ENCODE assay signal across 30 cellular contexts in the genomic region with DNA sequence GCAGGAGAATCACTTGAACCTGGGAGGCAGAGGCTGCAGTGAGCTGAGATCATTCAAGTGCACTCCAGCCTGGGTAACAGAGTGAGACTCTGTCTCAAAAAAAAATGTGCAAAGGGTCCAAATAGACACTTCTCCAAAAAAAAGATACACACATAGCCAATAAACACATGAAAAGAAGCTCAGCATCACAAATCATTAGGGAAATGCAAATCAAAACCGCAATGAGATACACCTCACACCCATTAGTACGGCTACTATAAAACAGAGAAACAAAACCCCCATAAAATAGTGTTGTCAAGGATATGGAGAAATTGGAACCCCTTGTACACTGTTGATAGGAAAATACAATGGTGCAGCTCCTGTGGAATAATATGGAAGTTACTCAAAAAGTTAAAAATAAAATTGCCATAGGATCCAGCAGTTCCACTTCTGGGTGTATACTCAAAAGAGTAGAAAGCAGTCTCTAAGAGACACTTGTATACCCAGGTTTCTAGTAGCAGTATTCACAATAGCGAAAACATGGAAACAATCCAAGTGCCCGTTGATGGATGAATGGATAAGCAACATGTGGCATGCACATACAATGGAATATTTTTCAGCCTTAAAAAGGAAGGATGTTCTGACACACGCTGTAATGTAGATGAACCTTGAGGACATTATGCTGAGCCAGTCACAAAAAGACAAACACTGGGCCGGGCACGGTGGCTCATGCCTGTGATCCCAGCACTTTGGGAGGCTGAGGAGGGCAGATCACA. TPM values are rescaled to one million over a fixed set of nuclear protein-coding genes. Genes with fewer than 3 reads are reported as not detected.
DNase-seq lines count a peak whose midpoint lies in the region; ATAC-seq, FAIRE-seq and TF ChIP-seq lines count a peak whose summit lies in the region.
"Had no signal": no experiment of that assay in that cellular context is flagged by ENCODE, and none has a peak within 500 bp of the region (broad histone marks: within the 10 kb centered on the region; RNA-seq: fewer than 3 reads in every experiment).

No MANE protein-coding gene starts in this region.

- H3K4me1 Mint-ChIP-seq in IgD-negative memory B cell, result peaks cover 21 to 30% (median 28%) of the 10 kb centered on the region in 3 donors
- H3K4me1 Mint-ChIP-seq in T-helper 2 cell treated with Interferon-gamma antibody and Interleukin-4, amounts not matched to agents 5 μg/mL and 100 μg/mL, for 36 hours (ENCODE audit: low read depth), result no peaks in the 10 kb centered on the region
- H3K4me1 Mint-ChIP-seq: activated CD4-positive, alpha-beta memory T cell treated with anti-CD3 and anti-CD28 coated beads, Interleukin-2, amount 10 ng/mL, durations not matched to agents 7 days and 5 days; central memory CD8-positive, alpha-beta T cell; H9; stimulated activated effector memory CD8-positive, alpha-beta T cell treated with anti-CD3 and anti-CD28 coated beads, Interleukin-12 subunit alpha, Interleukin-12 subunit beta, amount 100 ng/mL, for 72 hours had no signal

- in situ Hi-C loops in GM12878 (cut with MboI), result no loop called here

- FAIRE-seq in GM12878 (lab: Jason Lieb, UNC), result no peak
- FAIRE-seq: endometrium had no signal

- TF ChIP-seq EP300 in GM12878 (IDR thresholded peaks at IDR 0.05; ENCODE audit: borderline replicate concordance in 1 of 2, control insufficient read depth in 1 of 2, low read depth in 2 of 2, low read length in 2 of 2), result no peak

- no peaks in the 10 kb centered on the region for H3K27me3 Mint-ChIP-seq in IgD-negative memory B cell
- H3K27me3 Mint-ChIP-seq in T-helper 2 cell treated with Interferon-gamma antibody and Interleukin-4, amounts not matched to agents 5 μg/mL and 100 μg/mL, for 36 hours (ENCODE audit: low read depth), result peaks cover 5% of the 10 kb centered on the region

- H3K4me2 ChIP-seq in GM12878 (ENCODE audit: control insufficient read depth, insufficient read depth), result no peak overlapping the region

- H3K4me3 ChIP-seq in GM12878, result no peak overlapping the region
- H3K4me3 ChIP-seq: adrenal gland; BLaER1 treated with 17β-estradiol and CSF1 and Interleukin-3, amounts not matched to agents 10 nM and 100 nM; dorsolateral prefrontal cortex; esophagus squamous epithelium; lower lobe of right lung; mucosa of descending colon; psoas muscle; sigmoid colon had no signal

- SMC1A ChIA-PET in GM12878 (lab: Charles Lee; ENCODE audit: uncharacterized antibody, unreplicated experiment), result interaction anchor here (0.6 to 1.5 kb wide), 9 partner anchors 11 to 384 kb away, joined by 3 to 7 read pairs (median 3); no protein-coding TSS in a partner anchor

- ATAC-seq in GM12878, result peak; percentile 66
- ATAC-seq in left lobe of liver, result no peak
- ATAC-seq: lower lobe of right lung; mucosa of descending colon; natural killer cell treated with Interleukin-12 subunit alpha and Interleukin-12 subunit beta and Interleukin-15 and Interleukin-18, amount 100 ng/mL, for 72 hours; psoas muscle; stimulated activated effector memory CD8-positive, alpha-beta T cell treated with anti-CD3 and anti-CD28 coated beads, Interleukin-12 subunit alpha, Interleukin-12 subunit beta, amount 100 ng/mL, for 72 hours had no signal

- intact Hi-C loops in GM12878 (cut with micrococcal nuclease; ENCODE audit: unreplicated experiment), result no loop called here

- CTCF ChIA-PET in GM12878 (lab: Yijun Ruan, JAX), result interaction anchor here (0.6 to 3.2 kb wide), 6 partner anchors 16 to 180 kb away, joined by 3 to 14 read pairs (median 3); no protein-coding TSS in a partner anchor

- RAD21 ChIA-PET in GM12878 (lab: Charles Lee; ENCODE audit: unreplicated experiment), result interaction anchor here (0.7 to 1.6 kb wide), 5 partner anchors 9 to 154 kb away, joined by 3 to 6 read pairs (median 5); partner anchors contain the start of gene PPARGC1B

- H3K79me2 ChIP-seq in GM12878 (ENCODE audit: control insufficient read depth, insufficient read depth, low read length), result no peaks in the 10 kb centered on the region

- peak overlapping the region in 2 of 3 donors; percentile 22 to 97 for H3K27ac Mint-ChIP-seq in IgD-negative memory B cell
- no peak overlapping the region for H3K27ac Mint-ChIP-seq in T-helper 2 cell treated with Interferon-gamma antibody and Interleukin-4, amounts not matched to agents 5 μg/mL and 100 μg/mL, for 36 hours
- H3K27ac Mint-ChIP-seq: activated CD4-positive, alpha-beta memory T cell treated with anti-CD3 and anti-CD28 coated beads, Interleukin-2, amount 10 ng/mL, durations not matched to agents 7 days and 5 days; activated T-helper 1 cell treated with anti-CD3 and anti-CD28 coated beads, Interleukin-12 subunit alpha, Interleukin-12 subunit beta, Interleukin-2, Interleukin-4 antibody, amounts not matched to agents 30 ng/mL and 10 ng/mL and 1 ng/mL, durations not matched to agents 14 hours and 24 hours and 36 hours; natural killer cell treated with Interleukin-12 subunit alpha and Interleukin-12 subunit beta and Interleukin-15 and Interleukin-18, amount 100 ng/mL, for 72 hours; stimulated activated effector memory CD8-positive, alpha-beta T cell treated with anti-CD3 and anti-CD28 coated beads, Interleukin-12 subunit alpha, Interleukin-12 subunit beta, amount 100 ng/mL, for 72 hours had no signal

- no peaks in the 10 kb centered on the region for H4K20me1 ChIP-seq in GM12878 (ENCODE audit: control insufficient read depth, insufficient read depth)
- H4K20me1 ChIP-seq: BLaER1 treated with 17β-estradiol and CSF1 and Interleukin-3, amounts not matched to agents 10 nM and 100 nM had no signal

- no peaks in the 10 kb centered on the region for H3K36me3 ChIP-seq in GM12878 (ENCODE audit: control insufficient read depth in 2 of 2, insufficient read depth in 2 of 2, low read length in 1 of 2)
- H3K36me3 ChIP-seq: adrenal gland, esophagus squamous epithelium, lower lobe of right lung, sigmoid colon had no signal

- peaks cover 18% of the 10 kb centered on the region for H3K4me1 ChIP-seq in GM12878 (ENCODE audit: control insufficient read depth, insufficient read depth, low read length)
- H3K4me1 ChIP-seq: adrenal gland, lower lobe of right lung, sigmoid colon had no signal

- H3K4me3 Mint-ChIP-seq in IgD-negative memory B cell, result peak overlapping the region in 3 of 4 donors; percentile 0 to 67 (median 52)
- no peak overlapping the region for H3K4me3 Mint-ChIP-seq in T-helper 2 cell treated with Interferon-gamma antibody and Interleukin-4, amounts not matched to agents 5 μg/mL and 100 μg/mL, for 36 hours
- H3K4me3 Mint-ChIP-seq: activated CD4-positive, alpha-beta memory T cell treated with anti-CD3 and anti-CD28 coated beads, Interleukin-2, amount 10 ng/mL, durations not matched to agents 7 days and 5 days; activated T-helper 1 cell treated with anti-CD3 and anti-CD28 coated beads, Interleukin-12 subunit alpha, Interleukin-12 subunit beta, Interleukin-2, Interleukin-4 antibody, amounts not matched to agents 30 ng/mL and 10 ng/mL and 1 ng/mL, durations not matched to agents 14 hours and 24 hours and 36 hours; central memory CD8-positive, alpha-beta T cell; H9; natural killer cell treated with Interleukin-12 subunit alpha and Interleukin-12 subunit beta and Interleukin-15 and Interleukin-18, amount 100 ng/mL, for 72 hours; stimulated activated effector memory CD8-positive, alpha-beta T cell treated with anti-CD3 and anti-CD28 coated beads, Interleukin-12 subunit alpha, Interleukin-12 subunit beta, amount 100 ng/mL, for 72 hours had no signal

- H3K9me3 Mint-ChIP-seq in IgD-negative memory B cell, result peaks cover 0 to 8% (median 4%) of the 10 kb centered on the region in 3 donors
- peaks cover 4% of the 10 kb centered on the region for H3K9me3 Mint-ChIP-seq in T-helper 2 cell treated with Interferon-gamma antibody and Interleukin-4, amounts not matched to agents 5 μg/mL and 100 μg/mL, for 36 hours

- H3K36me3 Mint-ChIP-seq in IgD-negative memory B cell, result no peaks in the 10 kb centered on the region
- H3K36me3 Mint-ChIP-seq in T-helper 2 cell treated with Interferon-gamma antibody and Interleukin-4, amounts not matched to agents 5 μg/mL and 100 μg/mL, for 36 hours (ENCODE audit: low read depth), result no peaks in the 10 kb centered on the region
- H3K36me3 Mint-ChIP-seq: stimulated activated effector memory CD8-positive, alpha-beta T cell treated with anti-CD3 and anti-CD28 coated beads, Interleukin-12 subunit alpha, Interleukin-12 subunit beta, amount 100 ng/mL, for 72 hours had no signal

- DNase-seq in NCI-H1092 (lab: John Stamatoyannopoulos, UW) (peak; percentile 20), GM12878 (ENCODE audit: low read depth, low spot score) (no peak), left lobe of liver (ENCODE audit: low spot score) (peak; percentile 23), SIG-M5 (lab: John Stamatoyannopoulos, UW) (no peak)
- no peak for DNase-seq in T-helper 2 cell treated with Interferon-gamma antibody and Interleukin-4, amounts not matched to agents 5 μg/mL and 100 μg/mL, for 36 hours (ENCODE audit: low spot score)
- no peak for DNase-seq in activated naive CD4-positive, alpha-beta T cell treated with anti-CD3 and anti-CD28 coated beads, Interleukin-2, amount 50 U/mL, for 16 hours
- DNase-seq: activated CD4-positive, alpha-beta memory T cell treated with anti-CD3 and anti-CD28 coated beads, Interleukin-2, amount 10 ng/mL, durations not matched to agents 7 days and 5 days; activated CD8-positive, alpha-beta memory T cell treated with anti-CD3 and anti-CD28 coated beads, Interleukin-2, amount 50 U/mL, for 4 hours; activated naive CD4-positive, alpha-beta T cell treated with Interleukin-2 at 50 U/mL for 16 hours; adrenal gland; dorsolateral prefrontal cortex; esophagus squamous epithelium; foreskin melanocyte; H9; lower lobe of right lung; mucosa of descending colon; NCI-H187; NCI-H2227 treated with DMSO at 0.1 percent for 48 hours; psoas muscle; Right ventricle myocardium superior; sigmoid colon; stimulated activated CD4-positive, alpha-beta T cell treated with anti-CD3 and anti-CD28 coated beads, Interleukin-4, amount 100 ng/mL, for 4 hours; trophoblast cell had no signal

- no peak for TF ChIP-seq POLR2A in GM12878 (IDR thresholded peaks at IDR 0.05; ENCODE audit: low read depth, low read length)

- no peak for TF ChIP-seq CTCF in GM12878 (IDR thresholded peaks at IDR 0.05 in 2 of 3, conservative IDR thresholded peaks at IDR 0.05 in 1 of 3; ENCODE audit: control insufficient read depth in 2 of 3, extremely low read depth in 1 of 3, insufficient read depth in 1 of 3, low read depth in 3 of 3, low read length in 3 of 3)

- H3K9ac ChIP-seq in GM12878 (ENCODE audit: control insufficient read depth, insufficient read depth, low read length), result no peak overlapping the region
- H3K9ac ChIP-seq: BLaER1 treated with 17β-estradiol and CSF1 and Interleukin-3, amounts not matched to agents 10 nM and 100 nM had no signal

- POLR2A ChIA-PET in GM12878 (lab: Charles Lee), result interaction anchor here (0.6 kb wide), 1 partner anchor 496 kb away, joined by 3 read pairs; no protein-coding TSS in a partner anchor

- no peak overlapping the region for H2AFZ ChIP-seq in GM12878 (ENCODE audit: control insufficient read depth, low read depth, low read length)

- no TSS peak for BruUV-seq in GM12878 (replicated peaks; lab: Mats Ljungman, UMichigan)

- no peaks in the 10 kb centered on the region for H3K27me3 ChIP-seq in GM12878 (replicated peaks in 1 of 2; ENCODE audit: control insufficient read depth in 2 of 2, insufficient read depth in 2 of 2, low read length in 1 of 2)
- H3K27me3 ChIP-seq: adrenal gland; BLaER1 treated with 17β-estradiol and CSF1 and Interleukin-3, amounts not matched to agents 10 nM and 100 nM; dorsolateral prefrontal cortex; esophagus squamous epithelium; sigmoid colon had no signal

- H3K27ac ChIP-seq in GM12878 (ENCODE audit: control insufficient read depth, insufficient read depth), result no peak overlapping the region
- H3K27ac ChIP-seq: adrenal gland, dorsolateral prefrontal cortex, lower lobe of right lung, psoas muscle, sigmoid colon had no signal

- no peak for TF ChIP-seq RAD21 in GM12878 (IDR thresholded peaks at IDR 0.05; ENCODE audit: insufficient read depth, low read depth, low read length)

- 58% methylated on average over 7 of the region's 7 CpGs for WGBS in GM12878 (ENCODE audit: insufficient coverage, insufficient replicate concordance, low lambda C conversion rate, missing lambda C conversion rate)

- H3K9me3 ChIP-seq in GM12878 (replicated peaks; ENCODE audit: control insufficient read depth, insufficient read depth, low read length), result peaks cover 2% of the 10 kb centered on the region; the same call in 2 of the 3 replicates
- H3K9me3 ChIP-seq: adrenal gland, psoas muscle, sigmoid colon had no signal

RNA-seq across cellular contexts. Expression of gene PPARGC1B, which starts 57.2 kb away (rescaled TPM):
- 10.9 TPM for polyA plus RNA-seq in IgD-negative memory B cell
- 55.8 and 60.6 TPM in 2 replicates for total RNA-seq in GM12878 (2013; cell fraction: nucleolus; rRNA removed)
- 5.3 and 6.4 TPM in 2 replicates for total RNA-seq in GM12878 (2014; rRNA removed)
- 5.8 and 6.1 TPM in 2 replicates for total RNA-seq in GM12878 (2014; rRNA removed; fragmentation: Illumina TruSeq; extraction: Trizol)
- 18.1 and 20.5 TPM in 2 replicates for total RNA-seq in GM12878 (2021)
- 2.5 TPM for polyA plus RNA-seq in GM12878 (2011; ENCODE audit: low read depth)
- polyA plus RNA-seq in GM12878 (2011; rRNA removed), result 3.0 and 4.7 TPM in 2 replicates
- 3.2 and 4.0 TPM in 2 replicates for polyA plus RNA-seq in GM12878 (2011; cell fraction: cytosol; rRNA removed)
- polyA plus RNA-seq in GM12878 (2011; cell fraction: nucleus; rRNA removed), result 24.1 and 34.3 TPM in 2 replicates
- 3.1 and 3.8 TPM in 2 replicates for polyA plus RNA-seq in GM12878 (2012)
- polyA plus RNA-seq in GM12878 (2014; fragmentation: Illumina TruSeq; extraction: Trizol), result 7.8 and 8.6 TPM in 2 replicates
- 1 to 10 TPM; 1.8 to 2.5 TPM for polyA plus RNA-seq in GM12878 (2014; fragmentation: Nextera tagmentation; extraction: Ambion mirVana)
- 7.3 and 7.5 TPM in 2 replicates for polyA plus RNA-seq in GM12878 (2014; rRNA removed)
- polyA plus RNA-seq in GM12878 (2016; fragmentation: Nextera tagmentation; extraction: Ambion mirVana), result 10 to 100 TPM; 10.4 to 10.7 TPM
- polyA minus RNA-seq in GM12878 (2011; rRNA and poly(A)+ RNA removed), result 9.2 and 10.7 TPM in 2 replicates
- 5.5 and 6.4 TPM in 2 replicates for polyA minus RNA-seq in GM12878 (2011; cell fraction: cytosol; rRNA and poly(A)+ RNA removed)
- 11.2 and 19.8 TPM in 2 replicates for polyA minus RNA-seq in GM12878 (2011; cell fraction: nucleus; rRNA and poly(A)+ RNA removed)
- 4.0 TPM for total RNA-seq in left lobe of liver

Comparison
In these comparisons a context has a peak if more than half of its experiments do, and no peak if none do; other contexts are left out.
1. DNase-seq: peak in NCI-H1092 (single experiment) and left lobe of liver (single experiment); none in GM12878 (single experiment), T-helper 2 cell treated with Interferon-gamma antibody and Interleukin-4, amounts not matched to agents 5 μg/mL and 100 μg/mL, for 36 hours (single experiment), SIG-M5 (single experiment) and activated naive CD4-positive, alpha-beta T cell treated with anti-CD3 and anti-CD28 coated beads, Interleukin-2, amount 50 U/mL, for 16 hours (single experiment).